11 cellular contexts compared by ENCODE assay signal in genomic region chr22:37824674-37825641, GRCh38. TPM values are rescaled to one million over a fixed set of nuclear protein-coding genes. Genes with fewer than 3 reads are reported as not detected.
A peak's percentile ranks its signal among the peaks of the same experiment; 100 is the strongest.
DNase-seq lines count a peak whose midpoint lies in the region; ATAC-seq, FAIRE-seq and TF ChIP-seq lines count a peak whose summit lies in the region.
"Had no signal": no experiment of that assay in that cellular context is flagged by ENCODE, and none has a peak within 500 bp of the region (broad histone marks: within the 10 kb centered on the region; RNA-seq: fewer than 3 reads in every experiment).

No MANE protein-coding gene starts in this region.

- WGBS in K562 (ENCODE audit: insufficient coverage, low coverage, missing lambda C conversion rate), result 96% methylated on average over 32 of the region's 135 CpGs

- intact Hi-C loops in cardiac septum (cut with DNase I), result no loop called here
- intact Hi-C loops in K562 (cut with micrococcal nuclease), result no loop called here

- H3K9me3 Mint-ChIP-seq in type B pancreatic cell, result no peaks in the 10 kb centered on the region

- H3K4me1 ChIP-seq in cardiac muscle cell (ENCODE audit: low read depth), result no peaks in the 10 kb centered on the region
- H3K4me1 ChIP-seq in K562 (replicated peaks in 1 of 2; ENCODE audit: control insufficient read depth in 2 of 2, insufficient read depth in 2 of 2, low read length in 2 of 2), result peaks cover 0 to 8% of the 10 kb centered on the region in 2 experiments; a peak in 3 of 5 replicates

- no peaks in the 10 kb centered on the region for H3K79me2 ChIP-seq in K562 (ENCODE audit: control insufficient read depth, insufficient read depth, low read length)

- CTCF ChIA-PET in K562 (lab: Yijun Ruan, JAX; ENCODE audit: low intra/inter-chr PET ratio), result no interaction called here

- no peaks in the 10 kb centered on the region for H4K20me1 ChIP-seq in K562 (replicated peaks; ENCODE audit: control insufficient read depth, insufficient read depth, low read length)

- no peaks in the 10 kb centered on the region for H3K9me1 ChIP-seq in K562 (ENCODE audit: control insufficient read depth, insufficient read depth, low read length)

- H3K9me3 ChIP-seq in cardiac muscle cell (ENCODE audit: low read depth) (no peaks in the 10 kb centered on the region), K562 (replicated peaks; ENCODE audit: control insufficient read depth, insufficient read depth, low read depth, low read length) (no peaks in the 10 kb centered on the region)

- no peak for TF ChIP-seq RAD21 in K562 (CRISPR knock-in tag; conservative IDR thresholded peaks at IDR 0.05 in 1 of 2, IDR thresholded peaks at IDR 0.05 in 1 of 2)

- H3K27me3 ChIP-seq in cardiac muscle cell (peaks cover 45% of the 10 kb centered on the region), K562 (ENCODE audit: control insufficient read depth in 2 of 2, insufficient read depth in 2 of 2, low read length in 2 of 2) (no peaks in the 10 kb centered on the region)

- peak overlapping the region; percentile 83 for H3K4me3 Mint-ChIP-seq in type B pancreatic cell

- H3K27me3 Mint-ChIP-seq in type B pancreatic cell, result peaks cover 42% of the 10 kb centered on the region

- no peak overlapping the region for H3K9ac ChIP-seq in K562 (ENCODE audit: insufficient read depth in 1 of 2, low read depth in 2 of 2, low read length in 2 of 2)

- BruUV-seq in K562 (replicated peaks; lab: Mats Ljungman, UMichigan), result no TSS peak

- no peak overlapping the region for H3K27ac Mint-ChIP-seq in type B pancreatic cell

- DNase-seq in cardiac muscle cell (ENCODE audit: low read depth in 1 of 2, low spot score in 1 of 2) (peak in 1 of 2 donors; percentile 40), cardiac septum (ENCODE audit: low spot score) (no peak), K562 (ENCODE audit: extremely low read depth in 1 of 4, low spot score in 3 of 4) (no peak), left lobe of liver (ENCODE audit: low spot score) (no peak), type B pancreatic cell (ENCODE audit: extremely low spot score, unreplicated experiment) (no peak), H54 (ENCODE audit: insufficient read length, low spot score) (no peak)
- no peak for DNase-seq in stimulated activated CD4-positive, alpha-beta T cell treated with anti-CD3 and anti-CD28 coated beads, Interleukin-4, amount 100 ng/mL, for 4 hours
- DNase-seq: kidney, WERI-Rb-1 had no signal

- peaks cover 5% of the 10 kb centered on the region for H3K4me1 Mint-ChIP-seq in type B pancreatic cell (ENCODE audit: unreplicated experiment)

- H3K4me3 ChIP-seq in cardiac muscle cell, result peak overlapping the region; percentile 25
- no peak overlapping the region for H3K4me3 ChIP-seq in K562

- H3K36me3 Mint-ChIP-seq in type B pancreatic cell, result peaks cover 7% of the 10 kb centered on the region

- H3K36me3 ChIP-seq in cardiac muscle cell (no peaks in the 10 kb centered on the region), K562 (ENCODE audit: control insufficient read depth, insufficient read depth, low read length) (0 out of 3 replicates have a peak, but pooled peaks cover 7% of the 10 kb centered on the region)

- ATAC-seq in K562, result no peak
- peak; percentile 9 for ATAC-seq in left lobe of liver
- ATAC-seq in HG03175 (IDR thresholded peaks at IDR 0.05; ENCODE audit: unreplicated experiment), result no peak

- TF ChIP-seq POLR2A in K562 (conservative IDR thresholded peaks at IDR 0.05) (no peak), H54 (IDR thresholded peaks at IDR 0.05; ENCODE audit: low read depth, low read length) (no peak)

- TF ChIP-seq CTCF in cardiac muscle cell (IDR thresholded peaks at IDR 0.05; ENCODE audit: low read depth, low read length) (no peak), K562 (IDR thresholded peaks at IDR 0.05 in 2 of 3, conservative IDR thresholded peaks at IDR 0.05 in 1 of 3; ENCODE audit: insufficient read depth in 2 of 3, low read depth in 1 of 3, low read length in 3 of 3) (no peak), type B pancreatic cell (conservative IDR thresholded peaks at IDR 0.05) (no peak)

- no peak overlapping the region for H3K4me2 ChIP-seq in K562 (ENCODE audit: insufficient read depth, low read length)

- no peak for TF ChIP-seq EP300 in K562 (IDR thresholded peaks at IDR 0.05; ENCODE audit: low read length)

- POLR2A ChIA-PET in K562 (lab: Yijun Ruan, JAX), result interaction anchor here (0.6 kb wide), 1 partner anchor 10 kb away, joined by 5 read pairs; no protein-coding TSS in a partner anchor

- in situ Hi-C loops in K562 (cut with MboI), result no loop called here

- H3K27ac ChIP-seq in cardiac muscle cell (no peak overlapping the region), K562 (ENCODE audit: extremely low read depth, low read depth, low read length) (no peak overlapping the region)
- H3K27ac ChIP-seq: WERI-Rb-1 had no signal

- H2AFZ ChIP-seq in K562 (ENCODE audit: low read depth, low read length), result no peak overlapping the region

- FAIRE-seq in K562 (lab: Jason Lieb, UNC) (no peak), H54 (lab: Jason Lieb, UNC) (no peak)
- FAIRE-seq: kidney had no signal

RNA-seq across cellular contexts. Expression of gene GALR3, which starts 1.8 kb away (rescaled TPM):
- total RNA-seq in cardiac muscle cell (not detected in 2 replicates), cardiac septum (not detected), K562 (2014; rRNA removed) (0.24 TPM in 1 of 2 replicates, not detected in the other), K562 (2014; rRNA removed; fragmentation: Illumina TruSeq; extraction: Trizol) (not detected in 2 replicates), K562 (2015; rRNA removed; fragmentation: Illumina TruSeq; extraction: Trizol) (not detected in 2 replicates), K562 (2021) (0.13 and 0.31 TPM in 2 replicates), left lobe of liver (0.65 TPM), type B pancreatic cell (ENCODE audit: low replicate concordance) (0.34 TPM in 1 of 2 replicates, not detected in the other)
- polyA plus RNA-seq in cardiac muscle cell (0.95 and 1.0 TPM in 2 replicates), K562 (2011; rRNA removed) (0.11 TPM in 1 of 2 replicates, not detected in the other), K562 (2014; fragmentation: Illumina TruSeq; extraction: Trizol) (not detected in 2 replicates), K562 (2014; fragmentation: Nextera tagmentation; extraction: Ambion mirVana) (not detected), K562 (2014; rRNA removed) (not detected in 2 replicates)
- total RNA-seq in K562 (2011; cell fraction: chromatin; rRNA removed; ENCODE audit: low replicate concordance), result 0.44 TPM in 1 of 2 replicates, not detected in the other
- 0.33 and 0.53 TPM in 2 replicates for total RNA-seq in K562 (2011; cell fraction: nucleolus; rRNA removed)
- 0.69 TPM in 1 of 2 replicates, not detected in the other for total RNA-seq in K562 (2011; cell fraction: nucleoplasm; rRNA removed)
- 0.07 TPM in 1 of 2 replicates, not detected in the other for polyA plus RNA-seq in K562 (2011; cell fraction: cytosol; rRNA removed)
- 0.33 and 0.38 TPM in 2 replicates for polyA plus RNA-seq in K562 (2011; cell fraction: nucleus; rRNA removed)
- polyA plus RNA-seq in K562 (2012), result 0.28 TPM in 1 of 2 replicates, not detected in the other
- not detected in 2 replicates for polyA minus RNA-seq in K562 (2011; rRNA and poly(A)+ RNA removed)
- polyA minus RNA-seq in K562 (2011; cell fraction: cytosol; rRNA and poly(A)+ RNA removed), result not detected in 2 replicates
- 0.27 TPM in 1 of 2 replicates, not detected in the other for polyA minus RNA-seq in K562 (2011; cell fraction: nucleus; rRNA and poly(A)+ RNA removed)
- total RNA-seq: kidney, subcutaneous adipose tissue had no signal

RNA-seq across cellular contexts. Expression of gene GCAT, which starts 17.2 kb away (rescaled TPM):
- 74.2 and 95.0 TPM in 2 replicates for total RNA-seq in cardiac muscle cell
- polyA plus RNA-seq in cardiac muscle cell, result 66.4 and 97.6 TPM in 2 replicates
- total RNA-seq in cardiac septum, result 24.0 TPM
- total RNA-seq in K562 (2011; cell fraction: chromatin; rRNA removed; ENCODE audit: low replicate concordance), result 16.0 and 39.6 TPM in 2 replicates
- 46.5 and 53.8 TPM in 2 replicates for total RNA-seq in K562 (2011; cell fraction: nucleolus; rRNA removed)
- 23.7 and 29.9 TPM in 2 replicates for total RNA-seq in K562 (2011; cell fraction: nucleoplasm; rRNA removed)
- 69.9 and 81.1 TPM in 2 replicates for total RNA-seq in K562 (2014; rRNA removed)
- total RNA-seq in K562 (2014; rRNA removed; fragmentation: Illumina TruSeq; extraction: Trizol), result 9.3 and 13.6 TPM in 2 replicates
- 26.4 TPM in 2 replicates for total RNA-seq in K562 (2015; rRNA removed; fragmentation: Illumina TruSeq; extraction: Trizol)
- total RNA-seq in K562 (2021), result 61.7 and 63.4 TPM in 2 replicates
- 21.1 and 31.0 TPM in 2 replicates for polyA plus RNA-seq in K562 (2011; rRNA removed)
- 32.3 and 62.2 TPM in 2 replicates for polyA plus RNA-seq in K562 (2011; cell fraction: cytosol; rRNA removed)
- polyA plus RNA-seq in K562 (2011; cell fraction: nucleus; rRNA removed), result 68.1 and 71.9 TPM in 2 replicates
- polyA plus RNA-seq in K562 (2012), result 31.0 and 75.8 TPM in 2 replicates
- 31.8 and 50.7 TPM in 2 replicates for polyA plus RNA-seq in K562 (2014; fragmentation: Illumina TruSeq; extraction: Trizol)
- 1 to 10 TPM; 1.9 to 5.3 TPM for polyA plus RNA-seq in K562 (2014; fragmentation: Nextera tagmentation; extraction: Ambion mirVana)
- polyA plus RNA-seq in K562 (2014; rRNA removed), result 57.7 and 57.8 TPM in 2 replicates
- 6.5 and 8.8 TPM in 2 replicates for polyA minus RNA-seq in K562 (2011; rRNA and poly(A)+ RNA removed)
- 29.9 and 31.5 TPM in 2 replicates for polyA minus RNA-seq in K562 (2011; cell fraction: cytosol; rRNA and poly(A)+ RNA removed)
- polyA minus RNA-seq in K562 (2011; cell fraction: nucleus; rRNA and poly(A)+ RNA removed), result 15.6 and 25.7 TPM in 2 replicates
- 49.6 TPM for total RNA-seq in left lobe of liver
- total RNA-seq in type B pancreatic cell (ENCODE audit: low replicate concordance), result 22.3 and 27.4 TPM in 2 replicates

RNA-seq across cellular contexts. Expression of gene ANKRD54, which starts 19.2 kb away (rescaled TPM):
- total RNA-seq in cardiac muscle cell (49.9 and 59.1 TPM in 2 replicates), cardiac septum (15.7 TPM), K562 (2014; rRNA removed) (22.9 and 27.5 TPM in 2 replicates), K562 (2014; rRNA removed; fragmentation: Illumina TruSeq; extraction: Trizol) (8.8 and 11.5 TPM in 2 replicates), K562 (2015; rRNA removed; fragmentation: Illumina TruSeq; extraction: Trizol) (16.1 and 17.0 TPM in 2 replicates), K562 (2021) (23.6 and 24.3 TPM in 2 replicates), left lobe of liver (9.7 TPM), type B pancreatic cell (ENCODE audit: low replicate concordance) (24.2 and 29.4 TPM in 2 replicates)
- polyA plus RNA-seq in cardiac muscle cell (43.8 and 44.2 TPM in 2 replicates), K562 (2011; rRNA removed) (14.5 and 21.8 TPM in 2 replicates), K562 (2014; fragmentation: Illumina TruSeq; extraction: Trizol) (17.5 and 21.6 TPM in 2 replicates), K562 (2014; fragmentation: Nextera tagmentation; extraction: Ambion mirVana) (10 to 100 TPM in 1 of 2 experiments, 1 to 10 TPM in 1; 5.9 to 11.6 TPM), K562 (2014; rRNA removed) (22.4 and 24.6 TPM in 2 replicates)
- total RNA-seq in K562 (2011; cell fraction: chromatin; rRNA removed; ENCODE audit: low replicate concordance), result 21.8 and 45.7 TPM in 2 replicates
- total RNA-seq in K562 (2011; cell fraction: nucleolus; rRNA removed), result 36.7 and 40.0 TPM in 2 replicates
- total RNA-seq in K562 (2011; cell fraction: nucleoplasm; rRNA removed), result 35.6 and 41.5 TPM in 2 replicates
- polyA plus RNA-seq in K562 (2011; cell fraction: cytosol; rRNA removed), result 21.8 and 41.2 TPM in 2 replicates
- 56.1 and 59.2 TPM in 2 replicates for polyA plus RNA-seq in K562 (2011; cell fraction: nucleus; rRNA removed)
- 16.4 and 21.6 TPM in 2 replicates for polyA plus RNA-seq in K562 (2012)
- 5.2 and 12.7 TPM in 2 replicates for polyA minus RNA-seq in K562 (2011; rRNA and poly(A)+ RNA removed)
- 9.3 and 11.3 TPM in 2 replicates for polyA minus RNA-seq in K562 (2011; cell fraction: cytosol; rRNA and poly(A)+ RNA removed)
- 10.1 and 12.6 TPM in 2 replicates for polyA minus RNA-seq in K562 (2011; cell fraction: nucleus; rRNA and poly(A)+ RNA removed)

RNA-seq across cellular contexts. Expression of gene EIF3L, which starts 24.3 kb away (rescaled TPM):
- total RNA-seq in cardiac muscle cell, result 407 and 422 TPM in 2 replicates
- polyA plus RNA-seq in cardiac muscle cell, result 213 and 387 TPM in 2 replicates
- 255 TPM for total RNA-seq in cardiac septum
- total RNA-seq in K562 (2011; cell fraction: chromatin; rRNA removed; ENCODE audit: low replicate concordance), result 160 and 200 TPM in 2 replicates
- 170 and 183 TPM in 2 replicates for total RNA-seq in K562 (2011; cell fraction: nucleolus; rRNA removed)
- total RNA-seq in K562 (2011; cell fraction: nucleoplasm; rRNA removed), result 181 and 259 TPM in 2 replicates
- 282 and 295 TPM in 2 replicates for total RNA-seq in K562 (2014; rRNA removed)
- total RNA-seq in K562 (2014; rRNA removed; fragmentation: Illumina TruSeq; extraction: Trizol), result 347 and 353 TPM in 2 replicates
- total RNA-seq in K562 (2015; rRNA removed; fragmentation: Illumina TruSeq; extraction: Trizol), result 306 and 312 TPM in 2 replicates
- total RNA-seq in K562 (2021), result 402 and 426 TPM in 2 replicates
- polyA plus RNA-seq in K562 (2011; rRNA removed), result 699 and 703 TPM in 2 replicates
- 552 and 733 TPM in 2 replicates for polyA plus RNA-seq in K562 (2011; cell fraction: cytosol; rRNA removed)
- 176 and 282 TPM in 2 replicates for polyA plus RNA-seq in K562 (2011; cell fraction: nucleus; rRNA removed)
- polyA plus RNA-seq in K562 (2012), result 544 and 794 TPM in 2 replicates
- polyA plus RNA-seq in K562 (2014; fragmentation: Illumina TruSeq; extraction: Trizol), result 395 and 506 TPM in 2 replicates
- polyA plus RNA-seq in K562 (2014; fragmentation: Nextera tagmentation; extraction: Ambion mirVana), result 100 to 1,000 TPM; 368 to 462 TPM
- 257 and 313 TPM in 2 replicates for polyA plus RNA-seq in K562 (2014; rRNA removed)
- 964 and 1,011 TPM in 2 replicates for polyA minus RNA-seq in K562 (2011; rRNA and poly(A)+ RNA removed)
- 200 and 235 TPM in 2 replicates for polyA minus RNA-seq in K562 (2011; cell fraction: cytosol; rRNA and poly(A)+ RNA removed)
- polyA minus RNA-seq in K562 (2011; cell fraction: nucleus; rRNA and poly(A)+ RNA removed), result 52.8 and 107 TPM in 2 replicates
- total RNA-seq in left lobe of liver, result 136 TPM
- total RNA-seq in type B pancreatic cell (ENCODE audit: low replicate concordance), result 578 and 740 TPM in 2 replicates
